In the genomic region with DNA sequence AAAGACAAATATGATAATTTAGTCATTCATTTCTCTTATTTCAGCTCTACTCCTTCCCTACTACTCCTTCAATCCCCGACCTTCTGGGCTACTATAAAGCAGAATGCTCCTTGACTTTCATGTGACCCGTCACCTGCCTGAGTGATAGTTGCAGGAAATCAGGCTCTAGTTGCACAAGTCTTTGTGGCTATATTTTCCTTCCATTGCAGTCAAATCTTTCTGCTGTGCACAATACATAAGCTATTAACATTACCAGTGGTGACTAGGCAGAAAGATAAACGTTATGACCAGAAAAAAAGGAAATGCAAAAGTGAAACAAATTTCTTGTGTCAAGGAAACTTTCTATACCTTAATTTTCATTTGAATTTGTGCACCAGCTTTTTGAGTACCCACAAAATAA, we compare ENCODE assay signal across 9 cellular contexts. TPM values are rescaled to one million over a fixed set of nuclear protein-coding genes. Genes with fewer than 3 reads are reported as not detected.
DNase-seq lines count a peak whose midpoint lies in the region; ATAC-seq and TF ChIP-seq lines count a peak whose summit lies in the region.
"Had no signal": no experiment of that assay in that cellular context is flagged by ENCODE, and none has a peak within 500 bp of the region (broad histone marks: within the 10 kb centered on the region; RNA-seq: fewer than 3 reads in every experiment).

No MANE protein-coding gene starts in this region.

- peak overlapping the region; percentile 17 for H3K27ac ChIP-seq in upper lobe of right lung
- no peak overlapping the region for H3K27ac ChIP-seq in esophagus muscularis mucosa (replicated peaks in 1 of 4)
- H3K27ac ChIP-seq: SJSA1 had no signal

- peaks cover 7% of the 10 kb centered on the region for H3K27me3 Mint-ChIP-seq in stimulated activated naive CD8-positive, alpha-beta T cell treated with anti-CD3 and anti-CD28 coated beads, Interleukin-15, Interleukin-2, amounts not matched to agents 100 ng/mL and 50 ng/mL, for 24 hours

- WGBS in esophagus muscularis mucosa, result 63% methylated on average over 3 of the region's 3 CpGs

- intact Hi-C loops in upper lobe of right lung (cut with DNase I) (no loop called here), esophagus muscularis mucosa (cut with DNase I) (no loop called here)

- H3K4me1 ChIP-seq in upper lobe of right lung, result peaks cover 4% of the 10 kb centered on the region
- H3K4me1 ChIP-seq in esophagus muscularis mucosa, result peaks cover 0 to 21% (median 15%) of the 10 kb centered on the region in 4 donors

- peak overlapping the region; percentile 76 for H3K27ac Mint-ChIP-seq in stimulated activated naive CD8-positive, alpha-beta T cell treated with anti-CD3 and anti-CD28 coated beads, Interleukin-15, Interleukin-2, amounts not matched to agents 100 ng/mL and 50 ng/mL, for 24 hours

- TF ChIP-seq CTCF in upper lobe of right lung (IDR thresholded peaks at IDR 0.05) (no peak), esophagus muscularis mucosa (IDR thresholded peaks at IDR 0.05) (no peak)

- H3K27me3 ChIP-seq in upper lobe of right lung, result no peaks in the 10 kb centered on the region
- no peaks in the 10 kb centered on the region for H3K27me3 ChIP-seq in esophagus muscularis mucosa
- H3K27me3 ChIP-seq: SJSA1 had no signal

- peak overlapping the region; percentile 42 for H3K4me3 Mint-ChIP-seq in stimulated activated naive CD8-positive, alpha-beta T cell treated with anti-CD3 and anti-CD28 coated beads, Interleukin-15, Interleukin-2, amounts not matched to agents 100 ng/mL and 50 ng/mL, for 24 hours

- H3K9me3 ChIP-seq in upper lobe of right lung (no peaks in the 10 kb centered on the region), esophagus muscularis mucosa (no peaks in the 10 kb centered on the region)
- H3K9me3 ChIP-seq: SJSA1 had no signal

- H3K4me3 ChIP-seq in upper lobe of right lung, result no peak overlapping the region
- no peak overlapping the region for H3K4me3 ChIP-seq in esophagus muscularis mucosa
- H3K4me3 ChIP-seq: SJSA1 had no signal

- DNase-seq in stimulated activated naive CD8-positive, alpha-beta T cell treated with anti-CD3 and anti-CD28 coated beads, Interleukin-15, Interleukin-2, amounts not matched to agents 100 U/mL and 50 U/mL, for 24 hours, result no peak
- peak; percentile 31 for DNase-seq in UCSD-AML1 (lab: John Stamatoyannopoulos, UW; ENCODE audit: unreplicated experiment)
- no peak for DNase-seq in upper lobe of right lung
- no peak for DNase-seq in esophagus muscularis mucosa (ENCODE audit: extremely low spot score)
- DNase-seq in middle frontal gyrus (ENCODE audit: extremely low spot score, low spot score), result no peak
- no peak for DNase-seq in nucleus accumbens (lab: John Stamatoyannopoulos, UW)

- H3K36me3 ChIP-seq in upper lobe of right lung, result no peaks in the 10 kb centered on the region
- no peaks in the 10 kb centered on the region for H3K36me3 ChIP-seq in esophagus muscularis mucosa
- H3K36me3 ChIP-seq: SJSA1 had no signal

- H3K36me3 Mint-ChIP-seq in stimulated activated naive CD8-positive, alpha-beta T cell treated with anti-CD3 and anti-CD28 coated beads, Interleukin-15, Interleukin-2, amounts not matched to agents 100 ng/mL and 50 ng/mL, for 24 hours (ENCODE audit: low read depth), result no peaks in the 10 kb centered on the region

- no peak for ATAC-seq in stimulated activated naive CD8-positive, alpha-beta T cell treated with anti-CD3 and anti-CD28 coated beads, Interleukin-15, Interleukin-2, amounts not matched to agents 100 U/mL and 50 U/mL, for 24 hours
- ATAC-seq in HG03196 (IDR thresholded peaks at IDR 0.05; ENCODE audit: unreplicated experiment) (peak; percentile 75), upper lobe of right lung (peak; percentile 62)

- TF ChIP-seq POLR2A in esophagus muscularis mucosa (IDR thresholded peaks at IDR 0.05; ENCODE audit: low read depth), result no peak

- TF ChIP-seq EP300 in esophagus muscularis mucosa (IDR thresholded peaks at IDR 0.05), result no peak

- peaks cover 39% of the 10 kb centered on the region for H3K4me1 Mint-ChIP-seq in stimulated activated naive CD8-positive, alpha-beta T cell treated with anti-CD3 and anti-CD28 coated beads, Interleukin-15, Interleukin-2, amounts not matched to agents 100 ng/mL and 50 ng/mL, for 24 hours (ENCODE audit: low read depth)

- no peaks in the 10 kb centered on the region for H3K9me3 Mint-ChIP-seq in stimulated activated naive CD8-positive, alpha-beta T cell treated with anti-CD3 and anti-CD28 coated beads, Interleukin-15, Interleukin-2, amounts not matched to agents 100 ng/mL and 50 ng/mL, for 24 hours

RNA-seq across cellular contexts. Expression of gene SUCNR1, which starts 2.3 kb away (rescaled TPM):
- total RNA-seq in upper lobe of right lung, result 2.7 TPM
- total RNA-seq in esophagus muscularis mucosa, result under 1 TPM; under 0.01 to 0.33 (median 0.15) TPM
